ENCODE assay signal across 15 cellular contexts in genomic region chr14:74585406-74586335, GRCh38.
"Had no signal": no experiment of that assay in that cellular context is flagged by ENCODE, and none has a peak within 500 bp of the region (broad histone marks: within the 10 kb centered on the region; RNA-seq: fewer than 3 reads in every experiment).

No MANE protein-coding gene starts in this region.

- H3K27ac ChIP-seq: psoas muscle, right lobe of liver had no signal

- H3K36me3 ChIP-seq: right lobe of liver had no signal

- H3K36me3 Mint-ChIP-seq: activated CD4-positive, alpha-beta memory T cell treated with anti-CD3 and anti-CD28 coated beads for 36 hours; activated naive CD8-positive, alpha-beta T cell treated with anti-CD3 and anti-CD28 coated beads for 36 hours; naive thymus-derived CD8-positive, alpha-beta T cell; stimulated activated naive B cell treated with anti-CD40 and anti-IgM and Interleukin-4, amounts not matched to agents 10 μg/mL and 1 μg/mL and 100 μg/mL, for 72 hours had no signal

- H3K4me3 Mint-ChIP-seq: activated CD4-positive, alpha-beta memory T cell treated with anti-CD3 and anti-CD28 coated beads for 36 hours; activated naive CD8-positive, alpha-beta T cell treated with anti-CD3 and anti-CD28 coated beads for 36 hours; naive thymus-derived CD8-positive, alpha-beta T cell; stimulated activated naive B cell treated with anti-CD40 and anti-IgM and Interleukin-4, amounts not matched to agents 10 μg/mL and 1 μg/mL and 100 μg/mL, for 72 hours had no signal

- H3K4me3 ChIP-seq: mucosa of descending colon, psoas muscle, right lobe of liver had no signal

- ATAC-seq: mucosa of descending colon; naive thymus-derived CD8-positive, alpha-beta T cell; psoas muscle; right lobe of liver; stimulated activated naive B cell treated with anti-CD40 and anti-IgM and Interleukin-4, amounts not matched to agents 10 μg/mL and 1 μg/mL and 100 μg/mL, for 72 hours had no signal

- DNase-seq: activated CD4-positive, alpha-beta memory T cell treated with anti-CD3 and anti-CD28 coated beads for 36 hours; activated CD4-positive, alpha-beta T cell treated with anti-CD3 and anti-CD28 coated beads for 1 hour; activated gamma-delta T cell treated with Interleukin-2 at 50 U/mL for 16 hours; activated naive CD8-positive, alpha-beta T cell treated with anti-CD3 and anti-CD28 coated beads for 36 hours; activated T-cell treated with anti-CD3 and anti-CD28 coated beads, Interleukin-2, amount 50 U/mL, for 48 hours; effector CD8-positive, alpha-beta T cell; naive thymus-derived CD8-positive, alpha-beta T cell; nucleus accumbens; stimulated activated CD4-positive, alpha-beta T cell treated with anti-CD3 and anti-CD28 coated beads, Interleukin-2, amount 100 ng/mL, for 24 hours; stimulated activated naive B cell treated with anti-CD40 and anti-IgM and Interleukin-4, amounts not matched to agents 10 μg/mL and 1 μg/mL and 100 μg/mL, for 72 hours; substantia nigra; SW 1271 had no signal

- H3K9me3 ChIP-seq: mucosa of descending colon, psoas muscle, right lobe of liver had no signal

- H3K4me1 ChIP-seq: right lobe of liver had no signal

- H3K27ac Mint-ChIP-seq: activated CD4-positive, alpha-beta memory T cell treated with anti-CD3 and anti-CD28 coated beads for 36 hours; activated naive CD8-positive, alpha-beta T cell treated with anti-CD3 and anti-CD28 coated beads for 36 hours; stimulated activated naive B cell treated with anti-CD40 and anti-IgM and Interleukin-4, amounts not matched to agents 10 μg/mL and 1 μg/mL and 100 μg/mL, for 72 hours had no signal

- H3K9me3 Mint-ChIP-seq: activated CD4-positive, alpha-beta memory T cell treated with anti-CD3 and anti-CD28 coated beads for 36 hours; activated naive CD8-positive, alpha-beta T cell treated with anti-CD3 and anti-CD28 coated beads for 36 hours; naive thymus-derived CD8-positive, alpha-beta T cell; stimulated activated naive B cell treated with anti-CD40 and anti-IgM and Interleukin-4, amounts not matched to agents 10 μg/mL and 1 μg/mL and 100 μg/mL, for 72 hours had no signal

- H3K27me3 Mint-ChIP-seq: activated CD4-positive, alpha-beta memory T cell treated with anti-CD3 and anti-CD28 coated beads for 36 hours had no signal

- H3K27me3 ChIP-seq: right lobe of liver had no signal
